ENCODE assay signal across 12 cellular contexts in the genomic region with DNA sequence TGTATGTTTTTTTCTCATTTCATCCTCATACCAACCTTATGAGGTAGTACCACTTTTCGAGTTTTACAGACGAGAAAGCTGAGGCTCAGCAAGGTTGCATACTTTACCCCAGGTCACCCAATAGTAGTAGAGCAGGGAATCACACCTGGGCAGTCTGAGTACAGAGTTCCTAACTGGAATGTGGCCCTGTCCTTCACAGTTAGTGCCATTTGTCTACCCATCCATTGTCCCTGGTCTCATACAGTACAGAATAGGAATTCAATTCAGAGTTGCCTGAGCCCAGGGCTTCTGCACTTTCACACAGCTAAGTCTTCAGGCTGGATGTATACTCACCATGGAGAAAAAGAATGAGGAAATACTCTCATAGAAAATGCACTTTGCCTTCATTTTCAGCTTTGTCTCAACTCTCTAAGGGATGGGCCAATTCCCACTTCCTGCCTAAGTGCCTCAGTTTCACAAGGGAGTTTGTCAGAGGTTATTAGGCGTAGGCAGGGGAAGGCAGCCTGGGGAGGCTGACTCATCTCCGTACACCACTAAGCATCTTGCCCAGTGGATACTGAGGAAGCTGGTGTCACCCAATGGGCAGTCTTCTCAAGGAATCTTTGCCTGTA.
DNase-seq lines count a peak whose midpoint lies in the region; ATAC-seq and TF ChIP-seq lines count a peak whose summit lies in the region.
"Had no signal": no experiment of that assay in that cellular context is flagged by ENCODE, and none has a peak within 500 bp of the region (broad histone marks: within the 10 kb centered on the region; RNA-seq: fewer than 3 reads in every experiment).

No MANE protein-coding gene starts in this region.

- H3K27ac ChIP-seq in RWPE1: no peak overlapping the region

- ATAC-seq in stimulated activated naive CD8-positive, alpha-beta T cell treated with anti-CD3 and anti-CD28 coated beads, Interleukin-15, Interleukin-2, amounts not matched to agents 100 U/mL and 50 U/mL, for 24 hours: peak; percentile 72
- ATAC-seq in GM21381 (IDR thresholded peaks at IDR 0.05; ENCODE audit: unreplicated experiment): no peak

- peak; percentile 55 for DNase-seq in HCEC 1CT
- peak; percentile 20 for DNase-seq in RWPE1 (ENCODE audit: low spot score)
- peak; percentile 76 for DNase-seq in fibroblast of villous mesenchyme (ENCODE audit: low read depth)
- DNase-seq in stimulated activated naive CD8-positive, alpha-beta T cell treated with anti-CD3 and anti-CD28 coated beads, Interleukin-15, Interleukin-2, amounts not matched to agents 100 U/mL and 50 U/mL, for 24 hours: no peak
- no peak for DNase-seq in NCI-H146 (lab: John Stamatoyannopoulos, UW)
- DNase-seq in dedifferentiated amniotic fluid mesenchymal stem cell (ENCODE audit: extremely low spot score): no peak
- DNase-seq: activated B cell treated with CpG ODN at 0.5 μM for 24 hours; activated naive CD8-positive, alpha-beta T cell treated with anti-CD3 and anti-CD28 coated beads, Interleukin-2, amount 10 ng/mL, durations not matched to agents 7 days and 5 days; glutamatergic neuron; natural killer cell; NCI-H526 had no signal

- CTCF ChIA-PET in RWPE1 (lab: Yijun Ruan, JAX): no interaction called here

- TF ChIP-seq CTCF in RWPE1 (conservative IDR thresholded peaks at IDR 0.05; ENCODE audit: low read depth): no peak
- TF ChIP-seq CTCF in fibroblast of villous mesenchyme (IDR thresholded peaks at IDR 0.05; ENCODE audit: insufficient read depth, low read depth, low read length): no peak

- POLR2A ChIA-PET in RWPE1 (lab: Yijun Ruan, JAX; ENCODE audit: low non-redundant PET): no interaction called here

- H3K4me3 ChIP-seq in fibroblast of villous mesenchyme (ENCODE audit: low read depth, low read length): no peak overlapping the region

Comparison
In these comparisons a context has a peak if more than half of its experiments do, and no peak if none do; other contexts are left out.
1. DNase-seq: peak in HCEC 1CT (single experiment), RWPE1 (single experiment) and fibroblast of villous mesenchyme (single experiment); none in stimulated activated naive CD8-positive, alpha-beta T cell treated with anti-CD3 and anti-CD28 coated beads, Interleukin-15, Interleukin-2, amounts not matched to agents 100 U/mL and 50 U/mL, for 24 hours (single experiment), NCI-H146 (single experiment) and dedifferentiated amniotic fluid mesenchymal stem cell (single experiment).